Comparison of ENCODE assay signal across 1 cellular context in the genomic region with DNA sequence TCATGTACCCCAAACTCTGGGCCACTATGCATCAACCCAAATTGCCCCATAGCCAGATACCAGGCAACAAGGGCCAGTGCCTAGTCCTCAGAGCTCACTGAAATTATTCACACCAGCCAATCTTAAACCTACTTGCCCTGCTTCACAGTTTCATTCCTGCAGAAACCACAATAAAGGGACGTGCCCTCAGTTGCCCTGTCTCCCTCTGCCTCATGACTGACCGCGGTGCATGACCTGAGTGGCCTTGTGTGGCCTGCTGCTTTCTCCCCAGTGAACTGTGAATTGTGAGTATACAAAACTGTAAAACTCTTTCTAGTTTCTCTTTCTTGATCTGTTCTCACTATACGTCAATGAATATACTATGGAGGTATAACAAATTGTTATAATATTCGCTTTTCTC.
TF ChIP-seq lines count a peak whose summit lies in the region.

No MANE protein-coding gene starts in this region.

TF ChIP-seq in SK-N-SH treated with all-trans-retinoic acid at 6 μM for 48 hours, 23 proteins besides CTCF, POLR2A, EP300 and RAD21 (continued from another document):
- TF ChIP-seq OSR1 (CRISPR knock-in tag; IDR thresholded peaks at IDR 0.05): no peak
